ENCODE assay signal across 8 cellular contexts in genomic region chr6:128519132-128519930, GRCh38. TPM values are rescaled to one million over a fixed set of nuclear protein-coding genes. Genes with fewer than 3 reads are reported as not detected.
DNase-seq lines count a peak whose midpoint lies in the region; ATAC-seq and TF ChIP-seq lines count a peak whose summit lies in the region.

No MANE protein-coding gene starts in this region.

- peaks cover 15% of the 10 kb centered on the region; the same call in 1 of the 2 replicates for H3K79me2 ChIP-seq in H9 (ENCODE audit: insufficient read depth, low read length)

- H3K27ac ChIP-seq in H9 (ENCODE audit: insufficient read length, low read depth, low read length), result no peak overlapping the region
- peak overlapping the region; percentile 47 for H3K27ac ChIP-seq in thymus (ENCODE audit: low read depth)

- H2BK12ac ChIP-seq in H9 (ENCODE audit: insufficient read length, low read depth, low read length), result no peak overlapping the region

- H3K79me1 ChIP-seq in H9 (ENCODE audit: insufficient read depth, low read depth, low read length, poor library complexity, severe bottlenecking), result no peaks in the 10 kb centered on the region

- peak overlapping the region; percentile 94 for H3K9ac ChIP-seq in H9 (ENCODE audit: extremely low read depth, insufficient read length, low read length)

- peak overlapping the region; percentile 1; the same call in 1 of the 2 replicates for H3K4ac ChIP-seq in H9 (ENCODE audit: low read depth, low read length)

- peaks cover 1% of the 10 kb centered on the region; the same call in 1 of the 2 replicates for H3K27me3 Mint-ChIP-seq in H9 (ENCODE audit: low read depth)
- H3K27me3 Mint-ChIP-seq in activated T-helper 1 cell treated with anti-CD3 and anti-CD28 coated beads, Interleukin-12 subunit alpha, Interleukin-12 subunit beta, Interleukin-2, Interleukin-4 antibody, amounts not matched to agents 30 ng/mL and 10 ng/mL and 1 ng/mL, durations not matched to agents 14 hours and 24 hours and 36 hours (ENCODE audit: insufficient read depth), result peaks cover 74% of the 10 kb centered on the region
- H3K27me3 Mint-ChIP-seq in natural killer cell (ENCODE audit: low read depth in 2 of 2), result peaks cover 49 to 77% of the 10 kb centered on the region in 2 donors

- H3K4me1 ChIP-seq in H9 (ENCODE audit: insufficient read depth, low read length) (no peaks in the 10 kb centered on the region), thymus (ENCODE audit: control insufficient read depth, insufficient read depth, low read length) (peaks cover 3% of the 10 kb centered on the region)

- no peak overlapping the region for H2BK20ac ChIP-seq in H9 (ENCODE audit: low read depth, low read length, poor library complexity, severe bottlenecking)

- H2BK5ac ChIP-seq in H9 (ENCODE audit: insufficient read length, low read length), result no peak overlapping the region

- no CpG with 5 or more reads among the region's 46 CpGs for WGBS in H9 (ENCODE audit: extremely low coverage, insufficient read length, low lambda C conversion rate)
- WGBS in thymus, result under 1% methylated on average over 46 of the region's 46 CpGs

- H4K8ac ChIP-seq in H9 (replicated peaks; ENCODE audit: insufficient read length, low read depth, low read length), result no peak overlapping the region

- H3K4me3 Mint-ChIP-seq in H9 (peak overlapping the region; percentile 95 to 98), natural killer cell (peak overlapping the region; percentile 82)
- H3K4me3 Mint-ChIP-seq in activated T-helper 1 cell treated with anti-CD3 and anti-CD28 coated beads, Interleukin-12 subunit alpha, Interleukin-12 subunit beta, Interleukin-2, Interleukin-4 antibody, amounts not matched to agents 30 ng/mL and 10 ng/mL and 1 ng/mL, durations not matched to agents 14 hours and 24 hours and 36 hours, result peak overlapping the region; percentile 93

- peak overlapping the region; percentile 86 for H3K4me3 ChIP-seq in thymus (ENCODE audit: low read length)

- intact Hi-C loops in activated T-helper 1 cell treated with anti-CD3 and anti-CD28 coated beads, Interleukin-12 subunit alpha, Interleukin-12 subunit beta, Interleukin-2, Interleukin-4 antibody, amounts not matched to agents 30 ng/mL and 10 ng/mL and 1 ng/mL, durations not matched to agents 14 hours and 24 hours and 36 hours (cut with micrococcal nuclease), result loop anchor here (2.0 to 5.0 kb wide), 2 partner anchors 665 to 733 kb away; no protein-coding TSS in a partner anchor
- intact Hi-C loops in natural killer cell (cut with micrococcal nuclease), result no loop called here

- peak overlapping the region; percentile 95 for H3K14ac ChIP-seq in H9 (ENCODE audit: insufficient read depth, low read length)

- H3K9me3 Mint-ChIP-seq in H9, result no peaks in the 10 kb centered on the region; a peak in 1 of 5 replicates
- H3K9me3 Mint-ChIP-seq in activated T-helper 1 cell treated with anti-CD3 and anti-CD28 coated beads, Interleukin-12 subunit alpha, Interleukin-12 subunit beta, Interleukin-2, Interleukin-4 antibody, amounts not matched to agents 30 ng/mL and 10 ng/mL and 1 ng/mL, durations not matched to agents 14 hours and 24 hours and 36 hours, result no peaks in the 10 kb centered on the region
- H3K9me3 Mint-ChIP-seq in natural killer cell, result no peaks in the 10 kb centered on the region

- H3K27ac Mint-ChIP-seq in H9 (peak overlapping the region; percentile 99 to 100 (median 99); a peak in 6 of 7 replicates), natural killer cell (no peak overlapping the region)
- peak overlapping the region; percentile 86 for H3K27ac Mint-ChIP-seq in activated T-helper 1 cell treated with anti-CD3 and anti-CD28 coated beads, Interleukin-12 subunit alpha, Interleukin-12 subunit beta, Interleukin-2, Interleukin-4 antibody, amounts not matched to agents 30 ng/mL and 10 ng/mL and 1 ng/mL, durations not matched to agents 14 hours and 24 hours and 36 hours

- no peaks in the 10 kb centered on the region for H4K20me1 ChIP-seq in H9 (ENCODE audit: control insufficient read depth, insufficient read depth, insufficient read length)

- no peak overlapping the region for H3K23ac ChIP-seq in H9 (ENCODE audit: insufficient read length, low read depth, low read length)

- peaks cover 18% of the 10 kb centered on the region for H3K23me2 ChIP-seq in H9 (ENCODE audit: insufficient read length, low read depth, low read length, poor library complexity, severe bottlenecking)

- no peak overlapping the region for H3K56ac ChIP-seq in H9 (ENCODE audit: insufficient read length, low read depth, low read length)

- H4K91ac ChIP-seq in H9 (ENCODE audit: insufficient read length, low read depth, low read length), result peak overlapping the region; percentile 71

- H2AK5ac ChIP-seq in H9 (ENCODE audit: insufficient read length, low read length), result no peak overlapping the region

- peak overlapping the region; percentile 95 for H3K18ac ChIP-seq in H9 (ENCODE audit: insufficient read length, low read depth, low read length)

- ATAC-seq in natural killer cell (peak in 1 of 3 donors; percentile 15), GM21367 (IDR thresholded peaks at IDR 0.05; ENCODE audit: unreplicated experiment) (no peak)

- H3K4me1 Mint-ChIP-seq in H9 (peaks cover 30 to 32% of the 10 kb centered on the region in 2 experiments), natural killer cell (peaks cover 22 to 25% of the 10 kb centered on the region in 2 donors)
- peaks cover 23% of the 10 kb centered on the region for H3K4me1 Mint-ChIP-seq in activated T-helper 1 cell treated with anti-CD3 and anti-CD28 coated beads, Interleukin-12 subunit alpha, Interleukin-12 subunit beta, Interleukin-2, Interleukin-4 antibody, amounts not matched to agents 30 ng/mL and 10 ng/mL and 1 ng/mL, durations not matched to agents 14 hours and 24 hours and 36 hours (ENCODE audit: low read depth)

- H3K4me2 ChIP-seq in H9 (ENCODE audit: insufficient read depth, insufficient read length, low read length), result peak overlapping the region; percentile 91

- H3K27me3 ChIP-seq in H9 (ENCODE audit: insufficient read depth, low read length) (no peaks in the 10 kb centered on the region), thymus (ENCODE audit: control insufficient read depth, insufficient read depth) (peaks cover 14% of the 10 kb centered on the region)

- H3K9me3 ChIP-seq in H9 (ENCODE audit: control insufficient read depth, low read depth, low read length), result no peaks in the 10 kb centered on the region
- H3K9me3 ChIP-seq in thymus (ENCODE audit: control insufficient read depth), result no peaks in the 10 kb centered on the region

- H2BK120ac ChIP-seq in H9 (ENCODE audit: low read depth, low read length, poor library complexity, severe bottlenecking), result no peak overlapping the region

- no peaks in the 10 kb centered on the region for H3K36me3 ChIP-seq in thymus (ENCODE audit: control insufficient read depth, insufficient read depth)

- no peak overlapping the region; the same call in 1 of the 2 replicates for H2BK15ac ChIP-seq in H9 (ENCODE audit: low read depth, low read length)

- peak; percentile 52; the same call in 1 of the 3 replicates for TF ChIP-seq CTCF in H9 (conservative IDR thresholded peaks at IDR 0.05)
- no peak for TF ChIP-seq CTCF in natural killer cell (IDR thresholded peaks at IDR 0.05)

- DNase-seq in C1 segment of cervical spinal cord (lab: John Stamatoyannopoulos, UW), result peak in 11 of 14 donors; percentile 32 to 87 (median 75)
- peak; percentile 75 for DNase-seq in H9
- DNase-seq in NCI-H524 (lab: John Stamatoyannopoulos, UW), result peak; percentile 88 to 95
- DNase-seq in activated T-helper 1 cell treated with anti-CD3 and anti-CD28 coated beads, Interleukin-12 subunit alpha, Interleukin-12 subunit beta, Interleukin-2, Interleukin-4 antibody, amounts not matched to agents 30 ng/mL and 10 ng/mL and 1 ng/mL, durations not matched to agents 14 hours and 24 hours and 36 hours (ENCODE audit: low spot score), result peak; percentile 7
- DNase-seq in fibroblast of peridontal ligament (ENCODE audit: extremely low read depth), result peak; percentile 56
- DNase-seq in natural killer cell, result no peak

- H2AFZ ChIP-seq in H9 (ENCODE audit: low read length), result no peak overlapping the region

- H3K36me3 Mint-ChIP-seq in H9 (ENCODE audit: insufficient read depth in 1 of 3, low read depth in 3 of 3), result no peaks in the 10 kb centered on the region; a peak in 1 of 7 replicates
- H3K36me3 Mint-ChIP-seq in activated T-helper 1 cell treated with anti-CD3 and anti-CD28 coated beads, Interleukin-12 subunit alpha, Interleukin-12 subunit beta, Interleukin-2, Interleukin-4 antibody, amounts not matched to agents 30 ng/mL and 10 ng/mL and 1 ng/mL, durations not matched to agents 14 hours and 24 hours and 36 hours (ENCODE audit: low read depth), result no peaks in the 10 kb centered on the region
- H3K36me3 Mint-ChIP-seq in natural killer cell, result no peaks in the 10 kb centered on the region

- H4K5ac ChIP-seq in H9 (ENCODE audit: insufficient read length, low read depth, low read length), result peak overlapping the region; percentile 61

- H3T11ph ChIP-seq in H9 (ENCODE audit: low read length), result no peak overlapping the region

RNA-seq across cellular contexts. Expression of gene PTPRK, which starts 1.1 kb away (rescaled TPM):
- total RNA-seq in H9 (2021) (44.4 and 47.9 TPM in 2 replicates), natural killer cell (1 to 10 TPM in 1 of 3 donors, under 1 TPM in 2; 0.14 to 1.2 (median 0.95) TPM)
- 3.1 and 3.2 TPM in 2 replicates for total RNA-seq in activated T-helper 1 cell treated with anti-CD3 and anti-CD28 coated beads, Interleukin-12 subunit alpha, Interleukin-12 subunit beta, Interleukin-2, Interleukin-4 antibody, amounts not matched to agents 30 ng/mL and 10 ng/mL and 1 ng/mL, durations not matched to agents 14 hours and 24 hours and 36 hours
- polyA plus RNA-seq in thymus, result 9.3 TPM

Comparison
In these comparisons a context has a peak if more than half of its experiments do, and no peak if none do; other contexts are left out.
1. H3K27ac Mint-ChIP-seq: peak in H9 (3 of 3) and activated T-helper 1 cell treated with anti-CD3 and anti-CD28 coated beads, Interleukin-12 subunit alpha, Interleukin-12 subunit beta, Interleukin-2, Interleukin-4 antibody, amounts not matched to agents 30 ng/mL and 10 ng/mL and 1 ng/mL, durations not matched to agents 14 hours and 24 hours and 36 hours (single experiment); none in natural killer cell (0 of 2).
2. RNA of gene PTPRK, which starts 1.1 kb away (total RNA-seq): 44.4 to 47.9 TPM in H9; 3.1 to 3.2 TPM in activated T-helper 1 cell treated with anti-CD3 and anti-CD28 coated beads, Interleukin-12 subunit alpha, Interleukin-12 subunit beta, Interleukin-2, Interleukin-4 antibody, amounts not matched to agents 30 ng/mL and 10 ng/mL and 1 ng/mL, durations not matched to agents 14 hours and 24 hours and 36 hours and 0.14 to 1.2 TPM in natural killer cell; every median in the first group is over 10 times any median in the second.
3. Peak in every context shown above with its lines, with median percentiles within 50 percentile points of each other: H3K4me3 Mint-ChIP-seq.